ENCODE assay signal across 16 cellular contexts in genomic region chr9:93202919-93203712, GRCh38. TPM values are rescaled to one million over a fixed set of nuclear protein-coding genes. Genes with fewer than 3 reads are reported as not detected.
DNase-seq lines count a peak whose midpoint lies in the region; ATAC-seq and TF ChIP-seq lines count a peak whose summit lies in the region.
"Had no signal": no experiment of that assay in that cellular context is flagged by ENCODE, and none has a peak within 500 bp of the region (broad histone marks: within the 10 kb centered on the region; RNA-seq: fewer than 3 reads in every experiment).

No MANE protein-coding gene starts in this region.

- no peaks in the 10 kb centered on the region for H3K9me3 Mint-ChIP-seq in Calu3 (ENCODE audit: low read depth, unreplicated experiment)
- H3K9me3 Mint-ChIP-seq: activated T-cell treated with anti-CD3 and anti-CD28 coated beads, Interleukin-2, amount 50 U/mL, for 24 hours had no signal

- H3K4me3 Mint-ChIP-seq in Calu3 (ENCODE audit: low read depth, unreplicated experiment): peak overlapping the region; percentile 41
- H3K4me3 Mint-ChIP-seq in T-helper 17 cell: no peak overlapping the region
- H3K4me3 Mint-ChIP-seq: activated T-cell treated with anti-CD3 and anti-CD28 coated beads, Interleukin-2, amount 50 U/mL, for 24 hours had no signal

- WGBS in heart right ventricle, 2 donors: 60 to 73% methylated on average over 13 of the region's 13 CpGs

- peaks cover 37 to 97% (median 65%) of the 10 kb centered on the region in 9 donors for H3K4me1 ChIP-seq in heart right ventricle
- H3K4me1 ChIP-seq in SJCRH30: no peaks in the 10 kb centered on the region

- TF ChIP-seq CTCF in Calu3 (IDR thresholded peaks at IDR 0.05; ENCODE audit: unreplicated experiment) (no peak), heart right ventricle (IDR thresholded peaks at IDR 0.05) (no peak)

- H3K4me3 ChIP-seq in heart right ventricle (no peak overlapping the region), SJCRH30 (no peak overlapping the region)
- H3K4me3 ChIP-seq: tibial artery had no signal

- H3K36me3 Mint-ChIP-seq in Calu3 (ENCODE audit: insufficient read depth, unreplicated experiment) (peaks cover 38% of the 10 kb centered on the region), T-helper 17 cell (ENCODE audit: low read depth) (no peaks in the 10 kb centered on the region)

- CTCF ChIA-PET in Calu3 (lab: Charles Lee): interaction anchor here (1.0 kb wide), 1 partner anchor 397 kb away, joined by 3 read pairs; no protein-coding TSS in a partner anchor

- intact Hi-C loops in Calu3 (cut with micrococcal nuclease; ENCODE audit: unreplicated experiment) (no loop called here), heart right ventricle (cut with DNase I) (no loop called here), posterior vena cava (cut with DNase I) (no loop called here)

- no TSS peak for BruUV-seq in Calu3 (replicated peaks; lab: Mats Ljungman, UMichigan)

- H3K27me3 Mint-ChIP-seq in Calu3 (ENCODE audit: unreplicated experiment) (no peaks in the 10 kb centered on the region), T-helper 17 cell (peaks cover 14% of the 10 kb centered on the region)
- H3K27me3 Mint-ChIP-seq: activated T-cell treated with anti-CD3 and anti-CD28 coated beads, Interleukin-2, amount 50 U/mL, for 24 hours had no signal

- H3K9me3 ChIP-seq in T-helper 17 cell (ENCODE audit: control insufficient read depth, low read length, poor library complexity, severe bottlenecking) (no peaks in the 10 kb centered on the region), heart right ventricle (no peaks in the 10 kb centered on the region), SJCRH30 (replicated peaks) (no peaks in the 10 kb centered on the region)
- H3K9me3 ChIP-seq: tibial artery had no signal

- H3K27me3 ChIP-seq in heart right ventricle: no peaks in the 10 kb centered on the region
- H3K27me3 ChIP-seq in SJCRH30: peaks cover 14% of the 10 kb centered on the region; the same call in 1 of the 2 replicates
- H3K27me3 ChIP-seq: tibial artery had no signal

- H3K27ac ChIP-seq in heart right ventricle: peak overlapping the region in 8 of 10 donors; percentile 60 to 92 (median 86)
- no peak overlapping the region for H3K27ac ChIP-seq in SJCRH30
- H3K27ac ChIP-seq: tibial artery had no signal

- ATAC-seq in T-helper 17 cell: no peak
- ATAC-seq in heart right ventricle: no peak
- no peak for ATAC-seq in HG03025 (IDR thresholded peaks at IDR 0.05; ENCODE audit: low FRiP score, unreplicated experiment)

- H3K36me3 ChIP-seq in heart right ventricle (no peaks in the 10 kb centered on the region), SJCRH30 (no peaks in the 10 kb centered on the region)
- H3K36me3 ChIP-seq: tibial artery had no signal

- H3K4me1 Mint-ChIP-seq in Calu3 (ENCODE audit: low read depth, unreplicated experiment) (peaks cover 48% of the 10 kb centered on the region), T-helper 17 cell (peaks cover 6% of the 10 kb centered on the region)

- DNase-seq in Calu3 (no peak), T-helper 17 cell (no peak), heart right ventricle (no peak), posterior vena cava (ENCODE audit: low spot score) (peak; percentile 75), T-helper 2 cell (no peak), SJCRH30 (no peak)
- no peak for DNase-seq in activated CD4-positive, alpha-beta T cell treated with anti-CD3 and anti-CD28 coated beads for 48 hours
- DNase-seq: activated CD4-positive, alpha-beta T cell treated with anti-CD3 and anti-CD28 coated beads, Interleukin-2, amount 50 U/mL, for 1 hour; activated T-cell treated with anti-CD3 and anti-CD28 coated beads, Interleukin-2, amount 50 U/mL, for 24 hours; DMS153; NCI-H2081; NCI-H748 treated with DMSO at 0.1 percent for 48 hours; stimulated activated CD4-positive, alpha-beta T cell treated with anti-CD3 and anti-CD28 coated beads, Interleukin-1b, Interleukin-23, amount 100 ng/mL, for 48 hours; tibial artery had no signal

- peak overlapping the region; percentile 76 for H3K27ac Mint-ChIP-seq in Calu3 (ENCODE audit: unreplicated experiment)
- H3K27ac Mint-ChIP-seq in T-helper 17 cell: peak overlapping the region; percentile 37
- H3K27ac Mint-ChIP-seq: activated T-cell treated with anti-CD3 and anti-CD28 coated beads, Interleukin-2, amount 50 U/mL, for 24 hours had no signal

RNA-seq across cellular contexts. Expression of gene WNK2, which starts 19.2 kb away (rescaled TPM):
- total RNA-seq in Calu3 (2022) (81.2 and 85.7 TPM in 2 replicates), T-helper 17 cell (not detected), heart right ventricle (100 to 1,000 TPM; 138 to 236 (median 200) TPM), posterior vena cava (10 to 100 TPM; 34.8 to 39.5 TPM)
- 100 to 1,000 TPM in 1 of 2 donors, 10 to 100 TPM in 1; 16.6 to 115 TPM for polyA plus RNA-seq in heart right ventricle
- not detected in 2 replicates for total RNA-seq in SJCRH30 (2014; rRNA removed; shearing (Covaris generic))
- total RNA-seq: pulmonary artery endothelial cell had no signal

Comparison
In these comparisons a context has a peak if more than half of its experiments do, and no peak if none do; other contexts are left out.
1. RNA of gene WNK2, which starts 19.2 kb away (total RNA-seq): 138 to 236 TPM in heart right ventricle, 81.2 to 85.7 TPM in Calu3 and 34.8 to 39.5 TPM in posterior vena cava; not detected in T-helper 17 cell and not detected in SJCRH30; every median in the first group is over 10 times any median in the second.